ENCODE assay signal across 9 cellular contexts in the genomic region with DNA sequence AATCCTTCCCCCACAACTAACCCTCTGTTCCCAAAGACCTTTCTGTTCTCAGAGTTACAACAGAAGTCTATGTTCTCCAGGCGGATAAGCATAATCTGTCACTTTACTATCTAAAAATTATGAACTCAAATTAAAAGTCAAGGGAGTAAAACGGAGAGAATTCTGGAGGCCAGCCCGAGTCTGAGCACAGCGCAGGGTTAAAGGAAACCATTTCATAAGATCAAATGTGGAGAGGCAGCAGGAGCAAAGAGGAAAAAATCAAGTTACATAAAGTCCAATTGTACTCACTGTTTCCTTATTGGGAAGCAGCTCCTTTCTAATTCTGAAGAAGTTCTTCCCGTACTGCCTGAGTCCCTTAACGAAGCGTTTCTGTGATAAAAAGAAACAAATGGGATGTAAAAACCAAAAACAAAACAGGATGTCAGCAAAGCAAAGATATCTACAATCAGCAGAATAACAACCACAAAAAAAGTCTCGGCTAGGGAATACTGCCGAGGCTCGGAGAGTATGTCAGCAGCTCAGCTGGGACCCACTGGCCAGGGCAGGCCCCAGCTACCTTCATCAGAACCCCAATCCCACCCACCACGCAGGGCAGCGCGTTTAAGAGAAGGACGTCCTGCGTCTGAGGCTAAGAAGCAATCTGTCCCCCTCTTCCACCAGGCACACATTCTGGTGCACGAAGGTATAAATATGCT.
DNase-seq lines count a peak whose midpoint lies in the region; ATAC-seq, FAIRE-seq and TF ChIP-seq lines count a peak whose summit lies in the region.
"Had no signal": no experiment of that assay in that cellular context is flagged by ENCODE, and none has a peak within 500 bp of the region (broad histone marks: within the 10 kb centered on the region; RNA-seq: fewer than 3 reads in every experiment).

No MANE protein-coding gene starts in this region.

- no peak overlapping the region for H3K27ac ChIP-seq in endodermal cell (ENCODE audit: low read depth, low read length)

- intact Hi-C loops in Caco-2 (cut with micrococcal nuclease; ENCODE audit: unreplicated experiment), result loop anchor here (5.0 kb wide), 2 partner anchors 105 to 280 kb away; no protein-coding TSS in a partner anchor
- intact Hi-C loops in posterior vena cava (cut with DNase I), result loop anchor here in 1 of 2 donors (1.0 kb wide), 1 partner anchor 42 kb away; no protein-coding TSS in a partner anchor

- H3K9me3 Mint-ChIP-seq in Caco-2 (ENCODE audit: unreplicated experiment), result no peaks in the 10 kb centered on the region
- H3K9me3 Mint-ChIP-seq in endodermal cell, result no peaks in the 10 kb centered on the region
- H3K9me3 Mint-ChIP-seq: naive B cell had no signal

- H3K36me3 Mint-ChIP-seq in Caco-2 (ENCODE audit: insufficient read depth, unreplicated experiment) (peaks cover 37% of the 10 kb centered on the region), endodermal cell (ENCODE audit: low read depth) (peaks cover 13% of the 10 kb centered on the region)

- peaks cover 54% of the 10 kb centered on the region for H3K4me1 ChIP-seq in Caco-2
- peaks cover 10% of the 10 kb centered on the region for H3K4me1 ChIP-seq in endodermal cell (ENCODE audit: control insufficient read depth, insufficient read depth, low read length)
- peaks cover 60% of the 10 kb centered on the region for H3K4me1 ChIP-seq in mucosa of stomach (ENCODE audit: control insufficient read depth, insufficient read depth, low read length)

- TSS peak; percentile 23 for BruUV-seq in Caco-2 (replicated peaks; lab: Mats Ljungman, UMichigan)

- H3K9me3 ChIP-seq in Caco-2 (no peaks in the 10 kb centered on the region), endodermal cell (ENCODE audit: control insufficient read depth, low read length) (no peaks in the 10 kb centered on the region), mucosa of stomach (ENCODE audit: control insufficient read depth, low read length) (no peaks in the 10 kb centered on the region)

- H3K27me3 ChIP-seq in Caco-2 (replicated peaks; ENCODE audit: control insufficient read depth, insufficient read depth, low read length) (no peaks in the 10 kb centered on the region), endodermal cell (ENCODE audit: control insufficient read depth, insufficient read depth, low read length, poor library complexity, severe bottlenecking) (no peaks in the 10 kb centered on the region), mucosa of stomach (ENCODE audit: control insufficient read depth, insufficient read depth, low read length) (no peaks in the 10 kb centered on the region)

- no peaks in the 10 kb centered on the region for H3K27me3 Mint-ChIP-seq in Caco-2 (ENCODE audit: insufficient read depth, unreplicated experiment)
- H3K27me3 Mint-ChIP-seq in endodermal cell (ENCODE audit: insufficient read depth), result no peaks in the 10 kb centered on the region
- H3K27me3 Mint-ChIP-seq: naive B cell had no signal

- ATAC-seq in HG02588 (IDR thresholded peaks at IDR 0.05; ENCODE audit: unreplicated experiment) (no peak), HG03432 (IDR thresholded peaks at IDR 0.05; ENCODE audit: unreplicated experiment) (no peak)

- H3K27ac Mint-ChIP-seq in Caco-2 (ENCODE audit: unreplicated experiment), result no peak overlapping the region
- H3K27ac Mint-ChIP-seq in endodermal cell, result peak overlapping the region; percentile 94
- H3K27ac Mint-ChIP-seq: naive B cell had no signal

- H3K36me3 ChIP-seq in Caco-2 (ENCODE audit: control insufficient read depth, insufficient read depth, low read length) (no peaks in the 10 kb centered on the region), endodermal cell (ENCODE audit: control insufficient read depth, insufficient read depth, low read length) (peaks cover 44% of the 10 kb centered on the region), mucosa of stomach (ENCODE audit: control insufficient read depth, insufficient read depth, low read length) (peaks cover 7% of the 10 kb centered on the region)

- H3K4me3 Mint-ChIP-seq in Caco-2 (ENCODE audit: unreplicated experiment), result no peak overlapping the region
- no peak overlapping the region for H3K4me3 Mint-ChIP-seq in endodermal cell
- H3K4me3 Mint-ChIP-seq: naive B cell had no signal

- H3K9ac ChIP-seq in endodermal cell (ENCODE audit: extremely low read depth, low read length, poor library complexity, severe bottlenecking) (peak overlapping the region; percentile 57), mucosa of stomach (ENCODE audit: low read length) (peak overlapping the region; percentile 94)

- no peak for FAIRE-seq in frontal cortex (lab: Jason Lieb, UNC)

- WGBS in endodermal cell (ENCODE audit: insufficient coverage in 1 of 2, insufficient read length in 1 of 2), 2 experiments, result 18 to 39% methylated on average over 7 to 16 of the region's 16 CpGs

- DNase-seq in Caco-2, result peak in 1 of 2 experiments; percentile 12
- DNase-seq in OCI-M1 (lab: John Stamatoyannopoulos, UW), result peak; percentile 66
- no peak for DNase-seq in endodermal cell
- DNase-seq in posterior vena cava (ENCODE audit: low spot score), result no peak
- no peak for DNase-seq in frontal cortex (ENCODE audit: low spot score in 2 of 2)

- POLR2A ChIA-PET in Caco-2 (lab: Charles Lee), result no interaction called here

- TF ChIP-seq CTCF in Caco-2 (IDR thresholded peaks at IDR 0.05; ENCODE audit: insufficient read depth in 1 of 2, low read depth in 1 of 2, low read length in 1 of 2, severe bottlenecking in 1 of 2, unreplicated experiment in 1 of 2), result no peak
- no peak for TF ChIP-seq CTCF in endodermal cell (conservative IDR thresholded peaks at IDR 0.05)

- CTCF ChIA-PET in Caco-2 (lab: Charles Lee), result interaction anchor here (1.4 kb wide), 1 partner anchor 13 kb away, joined by 9 read pairs; no protein-coding TSS in a partner anchor

- H3K4me3 ChIP-seq in Caco-2 (ENCODE audit: low read depth, low read length) (peak overlapping the region; percentile 80), endodermal cell (ENCODE audit: low read length) (peak overlapping the region; percentile 87), mucosa of stomach (ENCODE audit: low read length) (peak overlapping the region; percentile 64)

- H3K4me1 Mint-ChIP-seq in Caco-2 (ENCODE audit: low read depth, unreplicated experiment), result peaks cover 40% of the 10 kb centered on the region
- peaks cover 37% of the 10 kb centered on the region for H3K4me1 Mint-ChIP-seq in endodermal cell
